ENCODE assay signal across 18 cellular contexts in genomic region chr13:75226092-75226491, GRCh38.
DNase-seq lines count a peak whose midpoint lies in the region; ATAC-seq and TF ChIP-seq lines count a peak whose summit lies in the region.
"Had no signal": no experiment of that assay in that cellular context is flagged by ENCODE, and none has a peak within 500 bp of the region (broad histone marks: within the 10 kb centered on the region; RNA-seq: fewer than 3 reads in every experiment).

No MANE protein-coding gene starts in this region.

- no peaks in the 10 kb centered on the region for H3K9me2 ChIP-seq in GM23338 (ENCODE audit: insufficient read depth)

- no peak overlapping the region for H3K4me3 ChIP-seq in GM23338
- H3K4me3 ChIP-seq in epithelial cell of proximal tubule (ENCODE audit: low read depth, low read length), result peak overlapping the region; percentile 2
- H3K4me3 ChIP-seq: cardiac muscle cell, left ventricle myocardium inferior, stomach had no signal

- ATAC-seq in GM23338, result peak; percentile 90

- CTCF ChIA-PET in HEK293T (lab: Yijun Ruan, JAX), result interaction anchor here (0.6 kb wide), 1 partner anchor 1174 kb away, joined by 3 read pairs; no protein-coding TSS in a partner anchor

- H3K4me1 Mint-ChIP-seq in GM23338 (no peaks in the 10 kb centered on the region; the same call in 2 of the 3 replicates), osteocyte (ENCODE audit: unreplicated experiment) (peaks cover 6% of the 10 kb centered on the region), progenitor cell of endocrine pancreas (ENCODE audit: low read depth) (peaks cover 6% of the 10 kb centered on the region)
- H3K4me1 Mint-ChIP-seq: CD4-positive, CD25-positive, alpha-beta regulatory T cell; neural crest cell had no signal

- H2AFZ ChIP-seq in GM23338, result peak overlapping the region; percentile 83

- no peak overlapping the region for H3K4me2 ChIP-seq in GM23338

- H3K9me3 Mint-ChIP-seq in GM23338 (no peaks in the 10 kb centered on the region), osteocyte (ENCODE audit: unreplicated experiment) (no peaks in the 10 kb centered on the region), progenitor cell of endocrine pancreas (ENCODE audit: low read depth) (no peaks in the 10 kb centered on the region)
- H3K9me3 Mint-ChIP-seq: CD4-positive, CD25-positive, alpha-beta regulatory T cell had no signal

- POLR2A ChIA-PET in HEK293T (lab: Yijun Ruan, JAX), result no interaction called here

- TF ChIP-seq CTCF in GM23338 (conservative IDR thresholded peaks at IDR 0.05; ENCODE audit: low read depth in 2 of 2) (peak; percentile 27 to 41; a peak in 3 of 4 replicates), epithelial cell of proximal tubule (conservative IDR thresholded peaks at IDR 0.05; ENCODE audit: low read depth, low read length) (peak; percentile 41), osteocyte (IDR thresholded peaks at IDR 0.05) (no peak), progenitor cell of endocrine pancreas (IDR thresholded peaks at IDR 0.05; ENCODE audit: unreplicated experiment) (no peak)

- H3K4me3 Mint-ChIP-seq in GM23338 (no peak overlapping the region), osteocyte (ENCODE audit: unreplicated experiment) (no peak overlapping the region), progenitor cell of endocrine pancreas (ENCODE audit: low read depth) (no peak overlapping the region)
- H3K4me3 Mint-ChIP-seq: CD4-positive, CD25-positive, alpha-beta regulatory T cell; neural crest cell had no signal

- H3K27me3 Mint-ChIP-seq in GM23338 (ENCODE audit: insufficient read depth, low read depth, poor library complexity) (no peaks in the 10 kb centered on the region), osteocyte (ENCODE audit: unreplicated experiment) (no peaks in the 10 kb centered on the region), progenitor cell of endocrine pancreas (peaks cover 5% of the 10 kb centered on the region)

- H4K20me1 ChIP-seq in GM23338 (replicated peaks; ENCODE audit: insufficient read depth), result no peaks in the 10 kb centered on the region

- H3F3A ChIP-seq in GM23338 (replicated peaks; ENCODE audit: low read depth), result no peaks in the 10 kb centered on the region

- no peaks in the 10 kb centered on the region for H3K36me3 ChIP-seq in GM23338 (ENCODE audit: insufficient read depth)
- H3K36me3 ChIP-seq: cardiac muscle cell, left ventricle myocardium inferior, stomach had no signal

- H3K27me3 ChIP-seq in GM23338 (ENCODE audit: insufficient read depth), result no peaks in the 10 kb centered on the region
- H3K27me3 ChIP-seq: cardiac muscle cell, stomach had no signal

- no peaks in the 10 kb centered on the region for H3K79me2 ChIP-seq in GM23338 (replicated peaks; ENCODE audit: insufficient read depth)

- no peaks in the 10 kb centered on the region for H3K4me1 ChIP-seq in GM23338 (ENCODE audit: insufficient read depth)
- H3K4me1 ChIP-seq: left ventricle myocardium inferior, stomach had no signal

- no peaks in the 10 kb centered on the region for H3K36me3 Mint-ChIP-seq in GM23338 (ENCODE audit: low read depth)
- H3K36me3 Mint-ChIP-seq in osteocyte (ENCODE audit: unreplicated experiment), result no peaks in the 10 kb centered on the region
- no peaks in the 10 kb centered on the region for H3K36me3 Mint-ChIP-seq in progenitor cell of endocrine pancreas (ENCODE audit: insufficient read depth)
- H3K36me3 Mint-ChIP-seq: CD4-positive, CD25-positive, alpha-beta regulatory T cell had no signal

- H3K27ac ChIP-seq in GM23338 (ENCODE audit: low read depth), result no peak overlapping the region
- H3K27ac ChIP-seq: cardiac muscle cell, left ventricle myocardium inferior, stomach had no signal

- H3K27ac Mint-ChIP-seq in GM23338, result no peak overlapping the region
- peak overlapping the region; percentile 39 for H3K27ac Mint-ChIP-seq in osteocyte (ENCODE audit: unreplicated experiment)
- no peak overlapping the region for H3K27ac Mint-ChIP-seq in progenitor cell of endocrine pancreas
- H3K27ac Mint-ChIP-seq: CD4-positive, CD25-positive, alpha-beta regulatory T cell had no signal

- DNase-seq in GM23338 (ENCODE audit: low spot score) (peak; percentile 78), NCI-H69 (lab: John Stamatoyannopoulos, UW) (peak; percentile 64), epithelial cell of proximal tubule (ENCODE audit: low read depth) (peak; percentile 59), osteocyte (ENCODE audit: extremely low spot score, unreplicated experiment) (no peak), progenitor cell of endocrine pancreas (ENCODE audit: low spot score, unreplicated experiment) (no peak), mucosa of gallbladder (ENCODE audit: low spot score) (no peak), HEK293T (ENCODE audit: extremely low spot score) (no peak)
- no peak for DNase-seq in stimulated activated CD4-positive, alpha-beta T cell treated with anti-CD3 and anti-CD28 coated beads, Interleukin-2, amount 100 ng/mL, for 48 hours
- DNase-seq: activated naive CD4-positive, alpha-beta T cell treated with Interleukin-2 at 50 U/mL for 16 hours; glutamatergic neuron; left ventricle myocardium inferior; NCI-H1436; NCI-H82; SIG-M5; stomach had no signal

TF ChIP-seq in GM23338, 12 proteins besides CTCF, POLR2A, EP300 and RAD21 (continues in another document):
- no peak for TF ChIP-seq JUNB (IDR thresholded peaks at IDR 0.05; ENCODE audit: unreplicated experiment)
- TF ChIP-seq POLR2AphosphoS5 (IDR thresholded peaks at IDR 0.05; ENCODE audit: low read depth), result no peak
- TF ChIP-seq ZNF331 (CRISPR knock-in tag; IDR thresholded peaks at IDR 0.05; ENCODE audit: low read depth), result no peak
- TF ChIP-seq NANOG (IDR thresholded peaks at IDR 0.05; ENCODE audit: borderline replicate concordance), result no peak
- no peak for TF ChIP-seq EZH2phosphoT487 (IDR thresholded peaks at IDR 0.05; ENCODE audit: unreplicated experiment)

TF ChIP-seq in HEK293T, 16 proteins besides CTCF, POLR2A, EP300 and RAD21:
- no peak for TF ChIP-seq CTBP1 (IDR thresholded peaks at IDR 0.05; ENCODE audit: borderline replicate concordance)
- TF ChIP-seq NFRKB (IDR thresholded peaks at IDR 0.05), result no peak
- no peak for TF ChIP-seq ARNT (IDR thresholded peaks at IDR 0.05)
- TF ChIP-seq ELF4 (IDR thresholded peaks at IDR 0.05), result no peak
- no peak for TF ChIP-seq SUZ12 (IDR thresholded peaks at IDR 0.05)
- no peak for TF ChIP-seq BHLHE40 (IDR thresholded peaks at IDR 0.05; ENCODE audit: borderline replicate concordance)
- no peak for TF ChIP-seq FOXM1 (IDR thresholded peaks at IDR 0.05; ENCODE audit: borderline replicate concordance)
- TF ChIP-seq PKNOX1 (IDR thresholded peaks at IDR 0.05), result no peak
- no peak for TF ChIP-seq FOXA1 (IDR thresholded peaks at IDR 0.05)
- TF ChIP-seq TARDBP (IDR thresholded peaks at IDR 0.05), result no peak
- no peak for TF ChIP-seq FOXK2 (IDR thresholded peaks at IDR 0.05)
- no peak for TF ChIP-seq LEF1 (IDR thresholded peaks at IDR 0.05; ENCODE audit: borderline replicate concordance)
- TF ChIP-seq HDGF (IDR thresholded peaks at IDR 0.05; ENCODE audit: borderline replicate concordance), result no peak
- TF ChIP-seq ZNF384 (IDR thresholded peaks at IDR 0.05), result no peak
- TF ChIP-seq SP1 (IDR thresholded peaks at IDR 0.05), result no peak

Comparison
In these comparisons a context has a peak if more than half of its experiments do, and no peak if none do; other contexts are left out.
1. DNase-seq: peak in GM23338 (single experiment), NCI-H69 (single experiment) and epithelial cell of proximal tubule (single experiment); none in osteocyte (single experiment), progenitor cell of endocrine pancreas (single experiment), mucosa of gallbladder (single experiment), HEK293T (single experiment) and stimulated activated CD4-positive, alpha-beta T cell treated with anti-CD3 and anti-CD28 coated beads, Interleukin-2, amount 100 ng/mL, for 48 hours (0 of 2).
2. CTCF ChIP-seq: peak in GM23338 (2 of 2) and epithelial cell of proximal tubule (single experiment); none in osteocyte (single experiment) and progenitor cell of endocrine pancreas (single experiment).